Comparison of ENCODE assay signal across 32 cellular contexts in genomic region chr5:175236176-175236575, GRCh38.
"Had no signal": no experiment of that assay in that cellular context is flagged by ENCODE, and none has a peak within 500 bp of the region (broad histone marks: within the 10 kb centered on the region; RNA-seq: fewer than 3 reads in every experiment).

No MANE protein-coding gene starts in this region.

- FAIRE-seq: small intestine had no signal

- H3K27ac Mint-ChIP-seq: naive B cell; naive thymus-derived CD8-positive, alpha-beta T cell; natural killer cell treated with Interleukin-12 subunit alpha and Interleukin-12 subunit beta and Interleukin-15 and Interleukin-18, amount 100 ng/mL, for 72 hours; nephron progenitor cell; progenitor cell of endocrine pancreas; stimulated activated memory B cell treated with anti-CD40 and anti-IgM and Interleukin-4, amounts not matched to agents 10 μg/mL and 1 μg/mL and 100 μg/mL, for 72 hours; stimulated activated naive CD8-positive, alpha-beta T cell treated with anti-CD3 and anti-CD28 coated beads, Interleukin-15, amount 100 ng/mL, for 72 hours; type B pancreatic cell had no signal

- ATAC-seq: naive thymus-derived CD8-positive, alpha-beta T cell; natural killer cell treated with Interleukin-12 subunit alpha and Interleukin-12 subunit beta and Interleukin-15 and Interleukin-18, amount 100 ng/mL, for 72 hours; psoas muscle; right cardiac atrium; sciatic nerve; stimulated activated memory B cell treated with anti-CD40 and anti-IgM and Interleukin-4, amounts not matched to agents 10 μg/mL and 1 μg/mL and 100 μg/mL, for 72 hours; stimulated activated naive CD8-positive, alpha-beta T cell treated with anti-CD3 and anti-CD28 coated beads, Interleukin-15, amount 100 ng/mL, for 72 hours; stimulated activated naive CD8-positive, alpha-beta T cell treated with anti-CD3 and anti-CD28 coated beads, Interleukin-15, Interleukin-2, amounts not matched to agents 100 U/mL and 50 U/mL, for 24 hours; upper lobe of right lung had no signal

- H3K79me2 ChIP-seq: parathyroid adenoma had no signal

- H2AFZ ChIP-seq: parathyroid adenoma had no signal

- H3K9me3 ChIP-seq: neutrophil, ovary, psoas muscle, spleen, suprapubic skin, testis, tibial artery, transverse colon, upper lobe of right lung, uterus had no signal

- H3K27ac ChIP-seq: neutrophil, ovary, parathyroid adenoma, psoas muscle, spleen, suprapubic skin, testis, tibial artery, transverse colon, upper lobe of right lung, uterus had no signal

- H3K4me1 Mint-ChIP-seq: naive B cell; naive thymus-derived CD8-positive, alpha-beta T cell; neural crest cell; stimulated activated memory B cell treated with anti-CD40 and anti-IgM and Interleukin-4, amounts not matched to agents 10 μg/mL and 1 μg/mL and 100 μg/mL, for 72 hours; stimulated activated naive CD8-positive, alpha-beta T cell treated with anti-CD3 and anti-CD28 coated beads, Interleukin-15, amount 100 ng/mL, for 72 hours had no signal

- H3K36me3 ChIP-seq: neutrophil, ovary, spleen, suprapubic skin, tibial artery, transverse colon, upper lobe of right lung, uterus had no signal

- H3K4me3 ChIP-seq: ovary, psoas muscle, spleen, suprapubic skin, testis, tibial artery, transverse colon, upper lobe of right lung, uterus had no signal

- H3K9me3 Mint-ChIP-seq: natural killer cell treated with Interleukin-12 subunit alpha and Interleukin-12 subunit beta and Interleukin-15 and Interleukin-18, amount 100 ng/mL, for 72 hours; nephron progenitor cell; neural crest cell; stimulated activated memory B cell treated with anti-CD40 and anti-IgM and Interleukin-4, amounts not matched to agents 10 μg/mL and 1 μg/mL and 100 μg/mL, for 72 hours; type B pancreatic cell had no signal

- H3K4me3 Mint-ChIP-seq: naive B cell; naive thymus-derived CD8-positive, alpha-beta T cell; natural killer cell treated with Interleukin-12 subunit alpha and Interleukin-12 subunit beta and Interleukin-15 and Interleukin-18, amount 100 ng/mL, for 72 hours; nephron progenitor cell; neural crest cell; stimulated activated memory B cell treated with anti-CD40 and anti-IgM and Interleukin-4, amounts not matched to agents 10 μg/mL and 1 μg/mL and 100 μg/mL, for 72 hours; stimulated activated naive CD8-positive, alpha-beta T cell treated with anti-CD3 and anti-CD28 coated beads, Interleukin-15, amount 100 ng/mL, for 72 hours; type B pancreatic cell had no signal

- H3K4me1 ChIP-seq: parathyroid adenoma, psoas muscle, spleen, suprapubic skin, testis, transverse colon, upper lobe of right lung, uterus had no signal

- H3K27me3 Mint-ChIP-seq: stimulated activated memory B cell treated with anti-CD40 and anti-IgM and Interleukin-4, amounts not matched to agents 10 μg/mL and 1 μg/mL and 100 μg/mL, for 72 hours had no signal

- H3K9ac ChIP-seq: parathyroid adenoma had no signal

- H3K36me3 Mint-ChIP-seq: naive thymus-derived CD8-positive, alpha-beta T cell; natural killer cell treated with Interleukin-12 subunit alpha and Interleukin-12 subunit beta and Interleukin-15 and Interleukin-18, amount 100 ng/mL, for 72 hours; stimulated activated memory B cell treated with anti-CD40 and anti-IgM and Interleukin-4, amounts not matched to agents 10 μg/mL and 1 μg/mL and 100 μg/mL, for 72 hours; type B pancreatic cell had no signal

- H3K27me3 ChIP-seq: neutrophil, ovary, suprapubic skin, testis, tibial artery, transverse colon, upper lobe of right lung, uterus had no signal

- DNase-seq: naive B cell; naive thymus-derived CD8-positive, alpha-beta T cell; nephron progenitor cell; nucleus accumbens; ovary; psoas muscle; right cardiac atrium; small intestine; spleen; stimulated activated CD4-positive, alpha-beta T cell treated with anti-CD3 and anti-CD28 coated beads, Interleukin-12 subunit alpha, Interleukin-12 subunit beta, amount 100 ng/mL, for 4 hours; stimulated activated CD4-positive, alpha-beta T cell treated with anti-CD3 and anti-CD28 coated beads, Interleukin-1b, Interleukin-23, amount 100 ng/mL, for 48 hours; stimulated activated CD4-positive, alpha-beta T cell treated with anti-CD3 and anti-CD28 coated beads, Interleukin-4, amount 100 ng/mL, for 1 hour; stimulated activated CD4-positive, alpha-beta T cell treated with anti-CD3 and anti-CD28 coated beads, Interleukin-4, amount 100 ng/mL, for 4 hours; stimulated activated CD8-positive, alpha-beta memory T cell treated with anti-CD3 and anti-CD28 coated beads, Interleukin-4, amount 100 ng/mL, for 48 hours; stimulated activated naive CD4-positive, alpha-beta T cell; stimulated activated naive CD8-positive, alpha-beta T cell treated with anti-CD3 and anti-CD28 coated beads, Interleukin-15, amount 100 ng/mL, for 72 hours; stimulated activated naive CD8-positive, alpha-beta T cell treated with anti-CD3 and anti-CD28 coated beads, Interleukin-15, Interleukin-2, amounts not matched to agents 100 U/mL and 50 U/mL, for 24 hours; substantia nigra; testis; tibial artery; transverse colon; upper lobe of right lung; uterus had no signal
